In the genomic region with DNA sequence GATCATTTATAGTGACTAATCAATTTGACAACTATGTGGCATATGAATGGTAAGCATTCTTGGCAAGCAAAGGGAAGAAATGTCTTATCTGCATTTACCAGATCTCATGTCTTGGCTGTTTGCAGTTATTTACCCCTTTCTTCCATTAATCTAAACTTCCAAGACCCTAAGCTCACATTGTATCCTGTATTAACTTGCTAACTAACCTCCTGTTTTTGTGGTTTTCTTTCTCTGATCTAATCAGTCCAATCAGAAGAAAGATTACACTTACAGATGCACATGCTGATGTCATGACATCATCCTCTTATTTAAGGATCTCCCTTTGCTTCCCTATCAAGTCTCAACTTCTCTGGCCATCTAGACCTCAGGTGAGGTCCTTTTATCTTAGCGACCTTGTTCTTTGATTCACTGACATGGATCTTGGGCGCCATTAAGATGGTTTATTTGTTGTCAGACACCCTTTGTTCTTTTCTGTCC, we compare ENCODE assay signal across 19 cellular contexts.
DNase-seq lines count a peak whose midpoint lies in the region; ATAC-seq and TF ChIP-seq lines count a peak whose summit lies in the region.
"Had no signal": no experiment of that assay in that cellular context is flagged by ENCODE, and none has a peak within 500 bp of the region (broad histone marks: within the 10 kb centered on the region; RNA-seq: fewer than 3 reads in every experiment).

No MANE protein-coding gene starts in this region.

- no peaks in the 10 kb centered on the region for H3K27me3 ChIP-seq in RWPE2 (ENCODE audit: insufficient read depth, poor library complexity, severe bottlenecking)
- H3K27me3 ChIP-seq: spleen, suprapubic skin had no signal

- TF ChIP-seq CTCF in activated CD8-positive, alpha-beta T cell treated with anti-CD3 and anti-CD28 coated beads for 36 hours (IDR thresholded peaks at IDR 0.05), result no peak
- TF ChIP-seq CTCF in RWPE2 (IDR thresholded peaks at IDR 0.05; ENCODE audit: poor library complexity, severe bottlenecking), result no peak

- H3K36me3 Mint-ChIP-seq in activated CD8-positive, alpha-beta T cell treated with anti-CD3 and anti-CD28 coated beads for 36 hours (ENCODE audit: low read depth), result peaks cover 2% of the 10 kb centered on the region
- H3K36me3 Mint-ChIP-seq in activated CD8-positive, alpha-beta T cell treated with anti-CD3 and anti-CD28 coated beads, Interleukin-2, amount 10 ng/mL, durations not matched to agents 7 days and 5 days (ENCODE audit: low read depth), result peaks cover 6% of the 10 kb centered on the region

- peak; percentile 20 for ATAC-seq in activated CD8-positive, alpha-beta T cell treated with anti-CD3 and anti-CD28 coated beads for 36 hours
- no peak for ATAC-seq in activated CD8-positive, alpha-beta T cell treated with anti-CD3 and anti-CD28 coated beads, Interleukin-2, amount 10 ng/mL, durations not matched to agents 7 days and 5 days
- ATAC-seq in RWPE2 (ENCODE audit: low read depth), result peak; percentile 71; the same call in 2 of the 3 replicates
- no peak for ATAC-seq in GM19351 (IDR thresholded peaks at IDR 0.05; ENCODE audit: unreplicated experiment)
- ATAC-seq: A549, PC-3 had no signal

- no peak for DNase-seq in activated CD8-positive, alpha-beta T cell treated with anti-CD3 and anti-CD28 coated beads for 36 hours
- no peak for DNase-seq in activated CD8-positive, alpha-beta T cell treated with anti-CD3 and anti-CD28 coated beads, Interleukin-2, amount 10 ng/mL, durations not matched to agents 7 days and 5 days
- DNase-seq in RWPE2 (ENCODE audit: low spot score) (no peak), erythroblast (lab: John Stamatoyannopoulos, UW) (peak; percentile 80 to 92), non-pigmented ciliary epithelial cell (ENCODE audit: low read depth) (peak; percentile 30), NCI-H82 treated with DMSO at 0.1 percent for 48 hours (lab: John Stamatoyannopoulos, UW; ENCODE audit: unreplicated experiment) (no peak), T-helper 1 cell (no peak)
- DNase-seq: activated effector memory CD4-positive, alpha-beta T cell treated with anti-CD3 and anti-CD28 coated beads, Interleukin-2, amount 50 U/mL, for 16 hours; hippocampal formation; NCI-H1048; NCI-H446; occipital lobe; PC-3; spleen had no signal

- POLR2A ChIA-PET in activated CD8-positive, alpha-beta T cell treated with anti-CD3 and anti-CD28 coated beads for 36 hours (lab: Charles Lee), result no interaction called here
- POLR2A ChIA-PET in activated CD8-positive, alpha-beta T cell treated with anti-CD3 and anti-CD28 coated beads, Interleukin-2, amount 10 ng/mL, durations not matched to agents 7 days and 5 days (lab: Charles Lee), result no interaction called here

- no peaks in the 10 kb centered on the region for H3K9me3 Mint-ChIP-seq in activated CD8-positive, alpha-beta T cell treated with anti-CD3 and anti-CD28 coated beads for 36 hours
- no peaks in the 10 kb centered on the region for H3K9me3 Mint-ChIP-seq in activated CD8-positive, alpha-beta T cell treated with anti-CD3 and anti-CD28 coated beads, Interleukin-2, amount 10 ng/mL, durations not matched to agents 7 days and 5 days (ENCODE audit: insufficient read depth)
- H3K9me3 Mint-ChIP-seq: T-helper 1 cell treated with Interleukin-12 subunit alpha and Interleukin-12 subunit beta and Interleukin-4 antibody, amounts not matched to agents 30 μg/mL and 1 μg/mL, for 36 hours had no signal

- H3K27ac ChIP-seq in RWPE2 (ENCODE audit: poor library complexity, severe bottlenecking), result no peak overlapping the region
- H3K27ac ChIP-seq: A549, spleen, suprapubic skin had no signal

- no peaks in the 10 kb centered on the region for H3K27me3 Mint-ChIP-seq in activated CD8-positive, alpha-beta T cell treated with anti-CD3 and anti-CD28 coated beads for 36 hours
- H3K27me3 Mint-ChIP-seq in activated CD8-positive, alpha-beta T cell treated with anti-CD3 and anti-CD28 coated beads, Interleukin-2, amount 10 ng/mL, durations not matched to agents 7 days and 5 days (ENCODE audit: low read depth), result no peaks in the 10 kb centered on the region

- no peak overlapping the region for H3K4me3 ChIP-seq in RWPE2 (ENCODE audit: severe bottlenecking)
- H3K4me3 ChIP-seq: A549, lung, spleen, suprapubic skin had no signal

- no peak overlapping the region for H3K27ac Mint-ChIP-seq in activated CD8-positive, alpha-beta T cell treated with anti-CD3 and anti-CD28 coated beads for 36 hours
- no peak overlapping the region for H3K27ac Mint-ChIP-seq in activated CD8-positive, alpha-beta T cell treated with anti-CD3 and anti-CD28 coated beads, Interleukin-2, amount 10 ng/mL, durations not matched to agents 7 days and 5 days
- H3K27ac Mint-ChIP-seq: T-helper 1 cell treated with Interleukin-12 subunit alpha and Interleukin-12 subunit beta and Interleukin-4 antibody, amounts not matched to agents 30 μg/mL and 1 μg/mL, for 36 hours had no signal

- H3K4me3 Mint-ChIP-seq in activated CD8-positive, alpha-beta T cell treated with anti-CD3 and anti-CD28 coated beads for 36 hours, result no peak overlapping the region
- H3K4me3 Mint-ChIP-seq in activated CD8-positive, alpha-beta T cell treated with anti-CD3 and anti-CD28 coated beads, Interleukin-2, amount 10 ng/mL, durations not matched to agents 7 days and 5 days, result no peak overlapping the region
- H3K4me3 Mint-ChIP-seq: T-helper 1 cell treated with Interleukin-12 subunit alpha and Interleukin-12 subunit beta and Interleukin-4 antibody, amounts not matched to agents 30 μg/mL and 1 μg/mL, for 36 hours had no signal

- peaks cover 64% of the 10 kb centered on the region for H3K4me1 Mint-ChIP-seq in activated CD8-positive, alpha-beta T cell treated with anti-CD3 and anti-CD28 coated beads for 36 hours (ENCODE audit: low read depth)
- peaks cover 37% of the 10 kb centered on the region for H3K4me1 Mint-ChIP-seq in activated CD8-positive, alpha-beta T cell treated with anti-CD3 and anti-CD28 coated beads, Interleukin-2, amount 10 ng/mL, durations not matched to agents 7 days and 5 days (ENCODE audit: low read depth)

- H3K36me3 ChIP-seq in RWPE2 (ENCODE audit: low read depth), result no peaks in the 10 kb centered on the region
- H3K36me3 ChIP-seq: spleen, suprapubic skin had no signal

- peak; percentile 26 for TF ChIP-seq POLR2A in erythroblast (IDR thresholded peaks at IDR 0.05; ENCODE audit: low read length)

- CTCF ChIA-PET in activated CD8-positive, alpha-beta T cell treated with anti-CD3 and anti-CD28 coated beads for 36 hours (lab: Charles Lee), result interaction anchor here (1.2 to 4.6 kb wide), 3 partner anchors 15 to 125 kb away, joined by 4 to 20 read pairs (median 7); a partner anchor contains a TSS
- CTCF ChIA-PET in activated CD8-positive, alpha-beta T cell treated with anti-CD3 and anti-CD28 coated beads, Interleukin-2, amount 10 ng/mL, durations not matched to agents 7 days and 5 days (lab: Charles Lee), result interaction anchor here (1.8 kb wide), 1 partner anchor 124 kb away, joined by 4 read pairs; a partner anchor contains a TSS

- intact Hi-C loops in activated CD8-positive, alpha-beta T cell treated with anti-CD3 and anti-CD28 coated beads for 36 hours (cut with micrococcal nuclease), result no loop called here

- no peaks in the 10 kb centered on the region for H3K9me3 ChIP-seq in RWPE2 (ENCODE audit: severe bottlenecking)
- H3K9me3 ChIP-seq: A549, spleen, suprapubic skin had no signal

- H3K4me1 ChIP-seq in RWPE2 (ENCODE audit: insufficient read depth, poor library complexity, severe bottlenecking), result peaks cover 4% of the 10 kb centered on the region

Comparison
In these comparisons a context has a peak if more than half of its experiments do, and no peak if none do; other contexts are left out.
1. ATAC-seq: peak in activated CD8-positive, alpha-beta T cell treated with anti-CD3 and anti-CD28 coated beads for 36 hours (single experiment) and RWPE2 (single experiment); none in activated CD8-positive, alpha-beta T cell treated with anti-CD3 and anti-CD28 coated beads, Interleukin-2, amount 10 ng/mL, durations not matched to agents 7 days and 5 days (single experiment) and GM19351 (single experiment).
2. DNase-seq: peak in erythroblast (2 of 2) and non-pigmented ciliary epithelial cell (single experiment); none in activated CD8-positive, alpha-beta T cell treated with anti-CD3 and anti-CD28 coated beads for 36 hours (single experiment), activated CD8-positive, alpha-beta T cell treated with anti-CD3 and anti-CD28 coated beads, Interleukin-2, amount 10 ng/mL, durations not matched to agents 7 days and 5 days (single experiment), RWPE2 (single experiment), NCI-H82 treated with DMSO at 0.1 percent for 48 hours (single experiment) and T-helper 1 cell (0 of 5).